8 cellular contexts compared by ENCODE assay signal in the genomic region with DNA sequence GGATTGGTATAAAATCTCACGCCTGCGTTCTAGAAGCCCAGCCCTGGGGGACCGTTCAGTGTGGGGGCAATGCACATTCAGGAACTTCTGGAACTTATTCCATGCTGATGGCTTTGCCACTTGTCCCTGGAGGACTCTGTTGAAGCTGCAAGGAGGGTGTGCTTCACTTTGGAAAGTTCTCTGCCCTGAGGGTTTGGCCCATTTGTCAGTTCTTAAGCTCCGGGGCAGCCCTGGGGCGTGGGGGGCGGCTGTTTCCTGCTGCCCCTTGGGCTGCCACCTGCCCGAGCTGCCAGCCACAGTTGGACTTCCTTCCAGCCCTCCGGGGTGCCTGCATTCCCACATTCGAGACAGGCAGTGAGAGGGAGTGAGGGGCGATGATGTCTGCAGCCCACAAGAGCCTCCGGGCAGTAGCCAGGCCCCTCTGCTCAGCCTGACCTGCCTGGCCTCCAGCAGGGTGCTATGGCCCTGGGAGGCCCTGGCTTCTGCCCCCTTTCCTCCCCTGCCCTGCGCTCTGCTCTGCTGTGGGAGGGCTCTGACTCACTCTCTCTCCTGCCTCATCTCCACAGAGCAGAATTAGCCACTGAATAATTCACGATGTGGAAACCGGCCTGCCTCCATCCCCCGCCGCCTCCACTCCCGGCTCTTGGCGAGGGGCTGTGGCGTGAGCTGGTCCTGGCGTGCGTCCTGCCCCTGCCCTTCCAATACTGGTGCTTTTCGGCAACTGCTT. TPM values are rescaled to one million over a fixed set of nuclear protein-coding genes. Genes with fewer than 3 reads are reported as not detected.
DNase-seq lines count a peak whose midpoint lies in the region; ATAC-seq and TF ChIP-seq lines count a peak whose summit lies in the region.

No MANE protein-coding gene starts in this region.

- H3T11ph ChIP-seq in H9 (ENCODE audit: low read length), result no peak overlapping the region

- no CpG with 5 or more reads among the region's 22 CpGs for WGBS in H9 (ENCODE audit: extremely low coverage, insufficient read length, low lambda C conversion rate)
- WGBS in stomach, 5 donors, result 38 to 44% (median 40%) methylated on average over 14 to 22 of the region's 22 CpGs

- no peak overlapping the region for H3K56ac ChIP-seq in H9 (ENCODE audit: insufficient read length, low read depth, low read length)

- H4K5ac ChIP-seq in H9 (ENCODE audit: insufficient read length, low read depth, low read length), result no peak overlapping the region

- peak overlapping the region; percentile 85 to 95 for H3K4me3 Mint-ChIP-seq in H9
- peak overlapping the region; percentile 86 for H3K4me3 Mint-ChIP-seq in WTC11
- peak overlapping the region; percentile 91 to 94 for H3K4me3 Mint-ChIP-seq in effector memory CD8-positive, alpha-beta T cell

- peak overlapping the region; percentile 83 for H3K9ac ChIP-seq in H9 (ENCODE audit: extremely low read depth, insufficient read length, low read length)

- ATAC-seq in WTC11 (no peak), GM18858 (IDR thresholded peaks at IDR 0.05; ENCODE audit: unreplicated experiment) (no peak)
- ATAC-seq in effector memory CD8-positive, alpha-beta T cell (replicated peaks), result no peak

- TF ChIP-seq CTCF in A673 (conservative IDR thresholded peaks at IDR 0.05; ENCODE audit: low read depth, low read length) (no peak), H9 (conservative IDR thresholded peaks at IDR 0.05) (no peak), WTC11 (IDR thresholded peaks at IDR 0.05) (no peak), stomach (IDR thresholded peaks at IDR 0.05) (no peak)

- H3K4me1 ChIP-seq in A673 (ENCODE audit: insufficient read depth, low read length, poor library complexity, severe bottlenecking), result peaks cover 15% of the 10 kb centered on the region
- H3K4me1 ChIP-seq in H9 (ENCODE audit: insufficient read depth, low read length), result no peaks in the 10 kb centered on the region
- H3K4me1 ChIP-seq in stomach, result peaks cover 41 to 85% (median 72%) of the 10 kb centered on the region in 4 donors

- H3K27me3 Mint-ChIP-seq in H9 (ENCODE audit: low read depth) (no peaks in the 10 kb centered on the region), WTC11 (ENCODE audit: low read depth) (peaks cover under 1% of the 10 kb centered on the region; the same call in 1 of the 2 replicates)
- H3K27me3 Mint-ChIP-seq in effector memory CD8-positive, alpha-beta T cell, result no peaks in the 10 kb centered on the region

- intact Hi-C loops in A673 (cut with micrococcal nuclease; ENCODE audit: unreplicated experiment), result loop anchor here (5.0 kb wide), 1 partner anchor 76 kb away; the partner anchor contains the start of genes BRAT1 and IQCE
- intact Hi-C loops in stomach (cut with DNase I; ENCODE audit: low total_unique reads), result no loop called here

- peaks cover 18% of the 10 kb centered on the region for H3K23me2 ChIP-seq in H9 (ENCODE audit: insufficient read length, low read depth, low read length, poor library complexity, severe bottlenecking)

- peaks cover 4% of the 10 kb centered on the region for H4K20me1 ChIP-seq in H9 (ENCODE audit: control insufficient read depth, insufficient read depth, insufficient read length)

- no peak for TF ChIP-seq EP300 in stomach (IDR thresholded peaks at IDR 0.05)

- peak; percentile 96 for DNase-seq in A673 (ENCODE audit: low spot score)
- DNase-seq in H9, result no peak
- no peak for DNase-seq in WTC11 (ENCODE audit: low spot score)
- no peak for DNase-seq in effector memory CD8-positive, alpha-beta T cell
- peak; percentile 44 for DNase-seq in mucosa of gallbladder (ENCODE audit: low spot score)
- no peak for DNase-seq in stomach
- no peak for DNase-seq in GM19238 (ENCODE audit: insufficient read length, low spot score)

- H2BK5ac ChIP-seq in H9 (ENCODE audit: insufficient read length, low read length), result no peak overlapping the region

- H2BK12ac ChIP-seq in H9 (ENCODE audit: insufficient read length, low read depth, low read length), result no peak overlapping the region

- H3K4me1 Mint-ChIP-seq in H9 (peaks cover 14 to 15% of the 10 kb centered on the region in 2 experiments), WTC11 (peaks cover 23% of the 10 kb centered on the region)
- H3K4me1 Mint-ChIP-seq in effector memory CD8-positive, alpha-beta T cell (ENCODE audit: low read depth in 2 of 2), result peaks cover 26 to 28% of the 10 kb centered on the region in 2 donors

- BruUV-seq in A673 (replicated peaks; lab: Mats Ljungman, UMichigan), result no TSS peak

- H3K9me3 Mint-ChIP-seq in H9, result no peaks in the 10 kb centered on the region
- no peaks in the 10 kb centered on the region for H3K9me3 Mint-ChIP-seq in WTC11
- no peaks in the 10 kb centered on the region for H3K9me3 Mint-ChIP-seq in effector memory CD8-positive, alpha-beta T cell

- peaks cover 4% of the 10 kb centered on the region for H3K79me1 ChIP-seq in H9 (ENCODE audit: insufficient read depth, low read depth, low read length, poor library complexity, severe bottlenecking)

- H3K23ac ChIP-seq in H9 (ENCODE audit: insufficient read length, low read depth, low read length), result no peak overlapping the region

- no peak overlapping the region for H4K8ac ChIP-seq in H9 (replicated peaks; ENCODE audit: insufficient read length, low read depth, low read length)

- H4K91ac ChIP-seq in H9 (ENCODE audit: insufficient read length, low read depth, low read length), result no peak overlapping the region

- H3K36me3 Mint-ChIP-seq in H9 (ENCODE audit: insufficient read depth in 1 of 3, low read depth in 3 of 3) (peaks cover 1 to 8% (median 7%) of the 10 kb centered on the region in 3 experiments; a peak in 5 of 7 replicates), WTC11 (no peaks in the 10 kb centered on the region)
- peaks cover 7% of the 10 kb centered on the region for H3K36me3 Mint-ChIP-seq in effector memory CD8-positive, alpha-beta T cell (ENCODE audit: insufficient read depth)

- H3K4me2 ChIP-seq in H9 (ENCODE audit: insufficient read depth, insufficient read length, low read length), result peak overlapping the region; percentile 83

- no peak overlapping the region for H3K18ac ChIP-seq in H9 (ENCODE audit: insufficient read length, low read depth, low read length)

- no peak overlapping the region for H3K14ac ChIP-seq in H9 (ENCODE audit: insufficient read depth, low read length)

- H3K36me3 ChIP-seq in A673 (ENCODE audit: insufficient read depth, low read length, poor library complexity, severe bottlenecking), result peaks cover 16% of the 10 kb centered on the region
- H3K36me3 ChIP-seq in stomach, result no peaks in the 10 kb centered on the region

- CTCF ChIA-PET in A673 (lab: Charles Lee), result no interaction called here
- CTCF ChIA-PET in WTC11 (lab: Charles Lee), result interaction anchor here (0.7 to 3.1 kb wide), 4 partner anchors 18 to 37 kb away, joined by 3 to 20 read pairs (median 4); no protein-coding TSS in a partner anchor

- H2BK120ac ChIP-seq in H9 (ENCODE audit: low read depth, low read length, poor library complexity, severe bottlenecking), result no peak overlapping the region

- H2BK15ac ChIP-seq in H9 (ENCODE audit: low read depth, low read length), result no peak overlapping the region

- POLR2A ChIA-PET in A673 (lab: Charles Lee; ENCODE audit: low non-redundant PET), result no interaction called here
- POLR2A ChIA-PET in WTC11 (lab: Charles Lee), result interaction anchor here (0.8 to 2.9 kb wide), 3 partner anchors 8 to 20 kb away, joined by 5 to 16 read pairs (median 6); no protein-coding TSS in a partner anchor

- H3K9me3 ChIP-seq in A673 (ENCODE audit: low read depth, low read length, poor library complexity, severe bottlenecking) (no peaks in the 10 kb centered on the region), H9 (ENCODE audit: control insufficient read depth, low read depth, low read length) (no peaks in the 10 kb centered on the region), stomach (no peaks in the 10 kb centered on the region)

- peaks cover 39% of the 10 kb centered on the region; the same call in 1 of the 2 replicates for H3K79me2 ChIP-seq in H9 (ENCODE audit: insufficient read depth, low read length)

- H3K27me3 ChIP-seq in A673 (replicated peaks; ENCODE audit: insufficient read depth, low read depth, low read length, poor library complexity) (no peaks in the 10 kb centered on the region), H9 (ENCODE audit: insufficient read depth, low read length) (no peaks in the 10 kb centered on the region), stomach (no peaks in the 10 kb centered on the region)

- peak overlapping the region; percentile 70 to 81 (median 74); a peak in 4 of 7 replicates for H3K27ac Mint-ChIP-seq in H9
- H3K27ac Mint-ChIP-seq in WTC11, result peak overlapping the region; percentile 87
- peak overlapping the region; percentile 82 to 87 for H3K27ac Mint-ChIP-seq in effector memory CD8-positive, alpha-beta T cell

- H3K27ac ChIP-seq in A673 (ENCODE audit: low read depth, low read length, poor library complexity, severe bottlenecking) (peak overlapping the region; percentile 98), H9 (ENCODE audit: insufficient read length, low read depth, low read length) (no peak overlapping the region), stomach (peak overlapping the region; percentile 32 to 92 (median 85))

- no peak overlapping the region for H2AFZ ChIP-seq in H9 (ENCODE audit: low read length)

- H3K4ac ChIP-seq in H9 (ENCODE audit: low read depth, low read length), result no peak overlapping the region

- H3K4me3 ChIP-seq in A673 (ENCODE audit: low read depth, low read length, poor library complexity, severe bottlenecking) (peak overlapping the region; percentile 98), stomach (peak overlapping the region; percentile 74 to 95 (median 81))

- no peak overlapping the region for H2BK20ac ChIP-seq in H9 (ENCODE audit: low read depth, low read length, poor library complexity, severe bottlenecking)

- TF ChIP-seq POLR2A in stomach (IDR thresholded peaks at IDR 0.05), result no peak

- H2AK5ac ChIP-seq in H9 (ENCODE audit: insufficient read length, low read length), result no peak overlapping the region

TF ChIP-seq in WTC11, 78 proteins besides CTCF, POLR2A, EP300 and RAD21 (continues in another document):
- TF ChIP-seq GTF2I (CRISPR knock-in tag; conservative IDR thresholded peaks at IDR 0.05), result no peak
- peak; percentile 61 for TF ChIP-seq ZNF423 (CRISPR knock-in tag; IDR thresholded peaks at IDR 0.05)

RNA-seq across cellular contexts. Expression of gene TTYH3, which starts 1.9 kb away (rescaled TPM):
- 248 and 256 TPM in 2 replicates for total RNA-seq in A673 (2021)
- total RNA-seq in H9 (2021), result 122 TPM in 2 replicates
- total RNA-seq in WTC11 (2021), result 178 to 190 TPM (median 181 TPM) in 3 replicates
- 81.3 TPM for total RNA-seq in mucosa of gallbladder
- 10 to 100 TPM; 16.2 to 79.1 (median 20.5) TPM for total RNA-seq in stomach
- 10 to 100 TPM in 1 of 3 donors, 1 to 10 TPM in 2; 4.1 to 10.8 (median 4.3) TPM for polyA plus RNA-seq in stomach

RNA-seq across cellular contexts. Expression of gene AMZ1, which starts 54.3 kb away (rescaled TPM):
- total RNA-seq in A673 (2021) (not detected in 2 replicates), H9 (2021) (0.74 and 0.90 TPM in 2 replicates), WTC11 (2021) (0.85 to 1.4 TPM (median 1.4 TPM) in 3 replicates), mucosa of gallbladder (0.35 TPM), stomach (1 to 10 TPM in 1 of 5 donors, under 1 TPM in 2, not detected in 2; under 0.01 to 1.4 (median 0.45) TPM)
- polyA plus RNA-seq in stomach, result not detected

Comparison
In these comparisons a context has a peak if more than half of its experiments do, and no peak if none do; other contexts are left out.
1. DNase-seq: peak in A673 (single experiment) and mucosa of gallbladder (single experiment); none in H9 (single experiment), WTC11 (single experiment), effector memory CD8-positive, alpha-beta T cell (0 of 3), stomach (single experiment) and GM19238 (single experiment).
2. Peak in every context shown above with its lines, with median percentiles within 50 percentile points of each other: H3K27ac Mint-ChIP-seq and H3K4me3 Mint-ChIP-seq.